In the genomic region with DNA sequence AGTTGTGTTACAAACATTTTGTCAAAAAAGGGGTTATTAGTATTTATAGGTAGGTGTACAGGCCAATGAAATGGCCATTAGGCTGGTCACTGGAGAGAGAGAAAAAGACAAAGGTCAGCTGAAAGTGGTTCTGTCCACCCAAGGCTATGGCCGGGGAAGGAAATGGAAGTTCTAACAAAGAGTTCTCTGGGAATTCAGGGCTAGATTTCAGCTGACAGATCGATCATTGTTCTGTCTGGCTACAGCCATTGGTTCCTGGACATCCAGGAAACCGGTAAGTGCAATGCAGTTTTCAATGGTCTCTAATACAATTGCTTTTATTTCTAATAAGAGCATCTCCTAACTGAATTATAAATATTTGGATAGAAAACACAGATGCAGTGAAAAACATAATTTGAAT, we compare ENCODE assay signal across 23 cellular contexts.
"Had no signal": no experiment of that assay in that cellular context is flagged by ENCODE, and none has a peak within 500 bp of the region (broad histone marks: within the 10 kb centered on the region; RNA-seq: fewer than 3 reads in every experiment).

No MANE protein-coding gene starts in this region.

- H3K9me3 Mint-ChIP-seq: activated naive CD4-positive, alpha-beta T cell treated with anti-CD3 and anti-CD28 coated beads, Interleukin-2, amount 50 U/mL, for 72 hours; activated T-cell treated with anti-CD3 and anti-CD28 coated beads, Interleukin-2, amount 50 U/mL, for 4 hours; activated T-helper 2 cell treated with anti-CD3 and anti-CD28 coated beads, Interferon-gamma antibody, Interleukin-2, Interleukin-4, amounts not matched to agents 10 μg/mL and 5 μg/mL and 100 μg/mL, durations not matched to agents 14 hours and 24 hours and 36 hours; central memory CD8-positive, alpha-beta T cell; nephron; type B pancreatic cell had no signal

- ATAC-seq: activated naive CD4-positive, alpha-beta T cell treated with anti-CD3 and anti-CD28 coated beads, Interleukin-2, amount 50 U/mL, for 72 hours; activated T-cell treated with anti-CD3 and anti-CD28 coated beads, Interleukin-2, amount 50 U/mL, for 4 hours; heart left ventricle; left lobe of liver had no signal

- H3K27ac Mint-ChIP-seq: activated naive CD4-positive, alpha-beta T cell treated with anti-CD3 and anti-CD28 coated beads, Interleukin-2, amount 50 U/mL, for 72 hours; activated T-helper 2 cell treated with anti-CD3 and anti-CD28 coated beads, Interferon-gamma antibody, Interleukin-2, Interleukin-4, amounts not matched to agents 10 μg/mL and 5 μg/mL and 100 μg/mL, durations not matched to agents 14 hours and 24 hours and 36 hours; nephron; type B pancreatic cell had no signal

- H3K27me3 Mint-ChIP-seq: central memory CD8-positive, alpha-beta T cell; type B pancreatic cell had no signal

- H3K4me3 Mint-ChIP-seq: activated T-cell treated with anti-CD3 and anti-CD28 coated beads, Interleukin-2, amount 50 U/mL, for 4 hours; central memory CD8-positive, alpha-beta T cell; nephron; type B pancreatic cell had no signal

- DNase-seq: activated CD4-positive, alpha-beta T cell treated with anti-CD3 and anti-CD28 coated beads for 4 hours; activated CD4-positive, alpha-beta T cell treated with anti-CD3 and anti-CD28 coated beads, Interleukin-2, amount 50 U/mL, for 48 hours; activated CD4-positive, CD25-positive, alpha-beta regulatory T cell; activated CD8-positive, alpha-beta memory T cell treated with anti-CD3 and anti-CD28 coated beads, Interleukin-2, amount 50 U/mL, for 4 hours; activated naive CD4-positive, alpha-beta T cell; activated T-cell treated with anti-CD3 and anti-CD28 coated beads, Interleukin-2, amount 50 U/mL, for 4 hours; effector CD8-positive, alpha-beta T cell; heart left ventricle; kidney glomerular epithelial cell; ovary; retina; spleen; stimulated activated naive CD4-positive, alpha-beta T cell; uterus had no signal

- H3K27ac ChIP-seq: breast epithelium, ovary, prostate gland, spleen, thoracic aorta, uterus had no signal
